In the genomic region with DNA sequence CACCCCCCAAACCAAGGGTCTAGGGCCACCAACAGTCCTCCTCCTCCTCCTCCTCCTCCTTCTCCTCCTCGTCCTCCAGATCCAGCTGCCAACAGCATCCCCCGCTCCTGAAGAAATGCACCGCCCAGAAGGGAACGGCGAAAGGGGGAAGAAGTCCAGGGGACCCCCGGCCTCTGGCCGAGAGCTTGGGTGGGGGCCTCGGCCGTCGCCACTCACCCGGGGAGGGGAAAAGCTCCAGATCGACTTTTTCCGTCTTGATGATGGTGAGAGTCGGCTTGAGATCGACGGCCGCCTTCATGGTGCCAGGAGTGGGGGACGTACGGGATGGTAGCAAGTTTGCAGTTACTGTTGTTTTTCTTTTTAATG, we compare ENCODE assay signal across 8 cellular contexts.
DNase-seq lines count a peak whose midpoint lies in the region; ATAC-seq lines count a peak whose summit lies in the region.

No MANE protein-coding gene starts in this region.

- H3K27me3 Mint-ChIP-seq in activated CD4-positive, alpha-beta T cell treated with anti-CD3 and anti-CD28 coated beads for 36 hours: no peaks in the 10 kb centered on the region
- no peaks in the 10 kb centered on the region for H3K27me3 Mint-ChIP-seq in activated CD8-positive, alpha-beta memory T cell treated with anti-CD3 and anti-CD28 coated beads, Interleukin-2, amount 10 ng/mL, durations not matched to agents 7 days and 5 days

- intact Hi-C loops in activated CD4-positive, alpha-beta T cell treated with anti-CD3 and anti-CD28 coated beads for 36 hours (cut with DNase I, micrococcal nuclease): loop anchor here (1.0 to 5.0 kb wide), 16 partner anchors 14 to 484 kb away; no protein-coding TSS in a partner anchor
- intact Hi-C loops in Right ventricle myocardium superior (cut with DNase I) (no loop called here), sciatic nerve (cut with DNase I) (no loop called here)

- no peak for ATAC-seq in activated CD4-positive, alpha-beta T cell treated with anti-CD3 and anti-CD28 coated beads for 36 hours
- peak; percentile 1 for ATAC-seq in activated CD8-positive, alpha-beta memory T cell treated with anti-CD3 and anti-CD28 coated beads, Interleukin-2, amount 10 ng/mL, durations not matched to agents 7 days and 5 days
- peak; percentile 7 for ATAC-seq in Right ventricle myocardium superior (ENCODE audit: poor library complexity)
- peak; percentile 9 for ATAC-seq in sciatic nerve
- no peak for ATAC-seq in GM18870 (IDR thresholded peaks at IDR 0.05; ENCODE audit: unreplicated experiment)

- no peak for DNase-seq in activated CD4-positive, alpha-beta T cell treated with anti-CD3 and anti-CD28 coated beads for 36 hours
- DNase-seq in activated CD4-positive, alpha-beta T cell treated with anti-CD3 and anti-CD28 coated beads for 48 hours: no peak
- DNase-seq in activated CD8-positive, alpha-beta memory T cell treated with anti-CD3 and anti-CD28 coated beads, Interleukin-2, amount 10 ng/mL, durations not matched to agents 7 days and 5 days: peak; percentile 66
- peak; percentile 47 for DNase-seq in Right ventricle myocardium superior
- peak; percentile 67 for DNase-seq in sciatic nerve (ENCODE audit: low spot score)
- no peak for DNase-seq in NCI-H1048 (lab: John Stamatoyannopoulos, UW)
- DNase-seq in SKM-1 (lab: John Stamatoyannopoulos, UW; ENCODE audit: unreplicated experiment): no peak

- peak overlapping the region; percentile 98 for H3K27ac Mint-ChIP-seq in activated CD4-positive, alpha-beta T cell treated with anti-CD3 and anti-CD28 coated beads for 36 hours
- H3K27ac Mint-ChIP-seq in activated CD8-positive, alpha-beta memory T cell treated with anti-CD3 and anti-CD28 coated beads, Interleukin-2, amount 10 ng/mL, durations not matched to agents 7 days and 5 days: peak overlapping the region; percentile 99

- CTCF ChIA-PET in activated CD4-positive, alpha-beta T cell treated with anti-CD3 and anti-CD28 coated beads for 36 hours (lab: Charles Lee): interaction anchor here (0.7 to 2.7 kb wide), 8 partner anchors 10 to 233 kb away, joined by 3 to 11 read pairs (median 3); no protein-coding TSS in a partner anchor
- CTCF ChIA-PET in activated CD8-positive, alpha-beta memory T cell treated with anti-CD3 and anti-CD28 coated beads, Interleukin-2, amount 10 ng/mL, durations not matched to agents 7 days and 5 days (lab: Charles Lee): interaction anchor here (0.7 to 8.7 kb wide), 7 partner anchors 9 to 236 kb away, joined by 3 to 108 read pairs (median 4); no protein-coding TSS in a partner anchor

- H3K4me3 Mint-ChIP-seq in activated CD4-positive, alpha-beta T cell treated with anti-CD3 and anti-CD28 coated beads for 36 hours: peak overlapping the region; percentile 96
- peak overlapping the region; percentile 99 for H3K4me3 Mint-ChIP-seq in activated CD8-positive, alpha-beta memory T cell treated with anti-CD3 and anti-CD28 coated beads, Interleukin-2, amount 10 ng/mL, durations not matched to agents 7 days and 5 days

- H3K9me3 Mint-ChIP-seq in activated CD4-positive, alpha-beta T cell treated with anti-CD3 and anti-CD28 coated beads for 36 hours (ENCODE audit: low read depth): no peaks in the 10 kb centered on the region
- H3K9me3 Mint-ChIP-seq in activated CD8-positive, alpha-beta memory T cell treated with anti-CD3 and anti-CD28 coated beads, Interleukin-2, amount 10 ng/mL, durations not matched to agents 7 days and 5 days (ENCODE audit: low read depth): no peaks in the 10 kb centered on the region

- POLR2A ChIA-PET in activated CD4-positive, alpha-beta T cell treated with anti-CD3 and anti-CD28 coated beads for 36 hours (lab: Charles Lee): interaction anchor here (0.9 to 5.3 kb wide), 4 partner anchors 11 to 232 kb away, joined by 3 to 29 read pairs (median 10); no protein-coding TSS in a partner anchor

- peaks cover 50% of the 10 kb centered on the region for H3K36me3 Mint-ChIP-seq in activated CD4-positive, alpha-beta T cell treated with anti-CD3 and anti-CD28 coated beads for 36 hours (ENCODE audit: low read depth)
- H3K36me3 Mint-ChIP-seq in activated CD8-positive, alpha-beta memory T cell treated with anti-CD3 and anti-CD28 coated beads, Interleukin-2, amount 10 ng/mL, durations not matched to agents 7 days and 5 days: peaks cover 54% of the 10 kb centered on the region

- H3K4me1 Mint-ChIP-seq in activated CD4-positive, alpha-beta T cell treated with anti-CD3 and anti-CD28 coated beads for 36 hours: peaks cover 39% of the 10 kb centered on the region
- H3K4me1 Mint-ChIP-seq in activated CD8-positive, alpha-beta memory T cell treated with anti-CD3 and anti-CD28 coated beads, Interleukin-2, amount 10 ng/mL, durations not matched to agents 7 days and 5 days: peaks cover 38% of the 10 kb centered on the region

Comparison
In these comparisons a context has a peak if more than half of its experiments do, and no peak if none do; other contexts are left out.
1. ATAC-seq: peak in activated CD8-positive, alpha-beta memory T cell treated with anti-CD3 and anti-CD28 coated beads, Interleukin-2, amount 10 ng/mL, durations not matched to agents 7 days and 5 days (single experiment), Right ventricle myocardium superior (single experiment) and sciatic nerve (single experiment); none in activated CD4-positive, alpha-beta T cell treated with anti-CD3 and anti-CD28 coated beads for 36 hours (single experiment) and GM18870 (single experiment).
2. DNase-seq: peak in activated CD8-positive, alpha-beta memory T cell treated with anti-CD3 and anti-CD28 coated beads, Interleukin-2, amount 10 ng/mL, durations not matched to agents 7 days and 5 days (single experiment), Right ventricle myocardium superior (single experiment) and sciatic nerve (single experiment); none in activated CD4-positive, alpha-beta T cell treated with anti-CD3 and anti-CD28 coated beads for 36 hours (single experiment), activated CD4-positive, alpha-beta T cell treated with anti-CD3 and anti-CD28 coated beads for 48 hours (single experiment), NCI-H1048 (single experiment) and SKM-1 (single experiment).
3. intact Hi-C loops: an anchor here in activated CD4-positive, alpha-beta T cell treated with anti-CD3 and anti-CD28 coated beads for 36 hours (1.0 to 5.0 kb wide); none called in Right ventricle myocardium superior and sciatic nerve.